Comparison of ENCODE assay signal across 18 cellular contexts in the genomic region with DNA sequence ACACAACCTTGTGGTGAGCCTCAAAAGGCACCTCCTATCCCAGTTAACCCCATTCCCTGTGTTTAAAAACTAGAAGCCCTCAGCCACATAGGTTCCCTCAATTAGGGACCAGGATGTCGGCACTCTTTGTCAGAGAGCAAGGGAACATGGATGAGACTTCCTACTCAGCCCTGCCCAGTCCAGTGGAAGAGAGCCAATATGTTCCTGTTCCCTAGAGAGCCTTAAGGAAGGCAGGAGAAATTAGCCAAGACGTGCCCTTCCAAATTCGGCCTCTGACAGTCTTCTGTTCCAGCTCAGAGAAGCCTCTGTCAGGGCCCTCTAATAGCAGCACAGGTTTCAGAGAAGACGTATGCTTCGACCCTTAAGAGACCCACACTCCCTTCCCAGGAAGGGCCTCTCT. TPM values are rescaled to one million over a fixed set of nuclear protein-coding genes. Genes with fewer than 3 reads are reported as not detected.
DNase-seq lines count a peak whose midpoint lies in the region; ATAC-seq and TF ChIP-seq lines count a peak whose summit lies in the region.
"Had no signal": no experiment of that assay in that cellular context is flagged by ENCODE, and none has a peak within 500 bp of the region (broad histone marks: within the 10 kb centered on the region; RNA-seq: fewer than 3 reads in every experiment).

No MANE protein-coding gene starts in this region.

- H3K4me3 ChIP-seq in heart left ventricle (no peak overlapping the region), testis (no peak overlapping the region)
- H3K4me3 ChIP-seq: esophagus squamous epithelium, pancreas had no signal

- TF ChIP-seq CTCF in heart left ventricle (IDR thresholded peaks at IDR 0.05), result no peak
- no peak for TF ChIP-seq CTCF in testis (IDR thresholded peaks at IDR 0.05)

- H3K4me3 Mint-ChIP-seq in T-helper 17 cell (no peak overlapping the region), memory B cell (no peak overlapping the region)
- H3K4me3 Mint-ChIP-seq: activated naive CD8-positive, alpha-beta T cell treated with anti-CD3 and anti-CD28 coated beads, Interleukin-2, amount 10 ng/mL, durations not matched to agents 7 days and 5 days; brain; naive B cell had no signal

- peak overlapping the region in 1 of 12 donors; percentile 53 for H3K27ac ChIP-seq in heart left ventricle
- peak overlapping the region; percentile 14 to 52 for H3K27ac ChIP-seq in testis
- H3K27ac ChIP-seq: pancreas had no signal

- no peaks in the 10 kb centered on the region for H3K9me3 Mint-ChIP-seq in memory B cell
- H3K9me3 Mint-ChIP-seq: activated naive CD8-positive, alpha-beta T cell treated with anti-CD3 and anti-CD28 coated beads, Interleukin-2, amount 10 ng/mL, durations not matched to agents 7 days and 5 days; brain; naive B cell had no signal

- no peak for TF ChIP-seq POLR2A in heart left ventricle (IDR thresholded peaks at IDR 0.05)
- no peak for TF ChIP-seq POLR2A in testis (IDR thresholded peaks at IDR 0.05)
- no peak for TF ChIP-seq POLR2A in GM18505 (IDR thresholded peaks at IDR 0.05; ENCODE audit: borderline replicate concordance, extremely low read depth, insufficient read depth, insufficient read length)

- intact Hi-C loops in heart left ventricle (cut with DNase I) (loop anchor here in 7 of 10 donors (5.0 to 10.0 kb wide), 4 partner anchors 153 to 193 kb away; partner anchors contain the start of genes NEK8 (in 5 of the 7) and TLCD1 (in 5 of the 7)), cardiac septum (cut with DNase I) (loop anchor here (5.0 kb wide), 1 partner anchor 155 kb away; no protein-coding TSS in a partner anchor), testis (cut with DNase I; ENCODE audit: low total_unique reads) (loop anchor here (10.0 kb wide), 1 partner anchor 163 kb away; no protein-coding TSS in a partner anchor)

- no peaks in the 10 kb centered on the region for H3K27me3 ChIP-seq in heart left ventricle
- no peaks in the 10 kb centered on the region for H3K27me3 ChIP-seq in testis
- H3K27me3 ChIP-seq: esophagus squamous epithelium, pancreas had no signal

- H3K36me3 ChIP-seq in heart left ventricle (peaks cover 0 to 100% (median 100%) of the 10 kb centered on the region in 9 donors), testis (ENCODE audit: low read depth, missing control alignments) (no peaks in the 10 kb centered on the region)

- H3K4me1 Mint-ChIP-seq in T-helper 17 cell (peaks cover 9% of the 10 kb centered on the region), memory B cell (peaks cover 2% of the 10 kb centered on the region)
- H3K4me1 Mint-ChIP-seq: activated naive CD8-positive, alpha-beta T cell treated with anti-CD3 and anti-CD28 coated beads, Interleukin-2, amount 10 ng/mL, durations not matched to agents 7 days and 5 days; brain; naive B cell had no signal

- H3K9me3 ChIP-seq in heart left ventricle (no peaks in the 10 kb centered on the region), T-helper 17 cell (ENCODE audit: control insufficient read depth, low read length, poor library complexity, severe bottlenecking) (no peaks in the 10 kb centered on the region), testis (no peaks in the 10 kb centered on the region)
- H3K9me3 ChIP-seq: esophagus squamous epithelium, pancreas had no signal

- 28 to 68% (median 41%) methylated on average over 5 of the region's 5 CpGs for WGBS in heart left ventricle, 4 donors
- WGBS in testis, 2 donors, result 31 to 54% methylated on average over 3 to 5 of the region's 5 CpGs

- peak overlapping the region; percentile 67 for H3K27ac Mint-ChIP-seq in T-helper 17 cell
- H3K27ac Mint-ChIP-seq in memory B cell, result peak overlapping the region; percentile 38

- peaks cover 16% of the 10 kb centered on the region for H3K36me3 Mint-ChIP-seq in T-helper 17 cell (ENCODE audit: low read depth)
- H3K36me3 Mint-ChIP-seq in memory B cell, result peaks cover 45% of the 10 kb centered on the region

- DNase-seq in heart left ventricle (no peak), cardiac septum (ENCODE audit: low spot score) (no peak), T-helper 17 cell (no peak), memory B cell (ENCODE audit: low spot score in 2 of 2) (no peak), testis (no peak), NCI-H2029 (lab: John Stamatoyannopoulos, UW) (no peak), UCSD-AML1 (lab: John Stamatoyannopoulos, UW; ENCODE audit: unreplicated experiment) (no peak)
- DNase-seq: activated CD4-positive, CD25-positive, alpha-beta regulatory T cell treated with anti-CD3 and anti-CD28 coated beads, Interleukin-2, amount 50 U/mL, for 72 hours; activated naive CD8-positive, alpha-beta T cell treated with anti-CD3 and anti-CD28 coated beads, Interleukin-2, amount 10 ng/mL, durations not matched to agents 7 days and 5 days; esophagus squamous epithelium; naive B cell; NCI-H187 treated with DMSO at 0.1 percent for 48 hours; NCI-H2227 treated with DMSO at 0.1 percent for 48 hours; pancreas; RPMI8226 had no signal

- H3K4me1 ChIP-seq in heart left ventricle (peaks cover 0 to 10% (median 3%) of the 10 kb centered on the region in 12 donors), testis (peaks cover 17% of the 10 kb centered on the region)

- no peaks in the 10 kb centered on the region for H3K27me3 Mint-ChIP-seq in T-helper 17 cell
- H3K27me3 Mint-ChIP-seq in memory B cell, result no peaks in the 10 kb centered on the region
- H3K27me3 Mint-ChIP-seq: activated naive CD8-positive, alpha-beta T cell treated with anti-CD3 and anti-CD28 coated beads, Interleukin-2, amount 10 ng/mL, durations not matched to agents 7 days and 5 days; naive B cell had no signal

- peak in 3 of 4 donors; percentile 23 to 38 (median 37) for ATAC-seq in heart left ventricle
- ATAC-seq in T-helper 17 cell, result no peak
- ATAC-seq in memory B cell (ENCODE audit: low read depth), result no peak
- no peak for ATAC-seq in GM18505 (IDR thresholded peaks at IDR 0.05; ENCODE audit: unreplicated experiment)
- ATAC-seq: SK-N-SH treated with all-trans-retinoic acid at 6 μM for 48 hours had no signal

RNA-seq across cellular contexts. Expression of gene DHRS13, which starts 14.6 kb away (rescaled TPM):
- total RNA-seq in heart left ventricle, result 1 to 10 TPM; 2.2 to 4.8 (median 2.6) TPM
- 1 to 10 TPM; 3.6 to 6.3 TPM for polyA plus RNA-seq in heart left ventricle
- total RNA-seq in cardiac septum, result 3.0 TPM
- 10 to 100 TPM; 21.0 TPM for total RNA-seq in T-helper 17 cell
- total RNA-seq in testis, result 10 to 100 TPM; 14.9 to 18.6 TPM
- 8.7 TPM for polyA plus RNA-seq in testis (ENCODE audit: insufficient read depth, low read depth, low replicate concordance)

RNA-seq across cellular contexts. Expression of gene FLOT2, which starts 19.9 kb away (rescaled TPM):
- total RNA-seq in heart left ventricle (100 to 1,000 TPM in 3 of 9 donors, 10 to 100 TPM in 6; 81.1 to 139 (median 95.2) TPM), cardiac septum (80.4 TPM), T-helper 17 cell (100 to 1,000 TPM; 132 to 147 TPM), testis (10 to 100 TPM; 20.9 to 31.3 TPM)
- polyA plus RNA-seq in heart left ventricle (10 to 100 TPM; 52.7 to 68.5 TPM), testis (ENCODE audit: insufficient read depth, low read depth, low replicate concordance) (33.2 TPM)

RNA-seq across cellular contexts. Expression of gene PHF12, which starts 33.9 kb away (rescaled TPM):
- 10 to 100 TPM; 13.3 to 31.2 (median 21.5) TPM for total RNA-seq in heart left ventricle
- polyA plus RNA-seq in heart left ventricle, result 10 to 100 TPM in 1 of 2 donors, 1 to 10 TPM in 1; 8.2 to 10.4 TPM
- total RNA-seq in cardiac septum, result 20.4 TPM
- 100 to 1,000 TPM; 164 to 174 TPM for total RNA-seq in T-helper 17 cell
- 10 to 100 TPM; 82.4 to 85.3 TPM for total RNA-seq in testis
- polyA plus RNA-seq in testis (ENCODE audit: insufficient read depth, low read depth, low replicate concordance), result 38.8 TPM

Comparison
In these comparisons a context has a peak if more than half of its experiments do, and no peak if none do; other contexts are left out.
1. ATAC-seq: peak in heart left ventricle (3 of 4); none in T-helper 17 cell (single experiment), memory B cell (single experiment) and GM18505 (single experiment).